In the genomic region with DNA sequence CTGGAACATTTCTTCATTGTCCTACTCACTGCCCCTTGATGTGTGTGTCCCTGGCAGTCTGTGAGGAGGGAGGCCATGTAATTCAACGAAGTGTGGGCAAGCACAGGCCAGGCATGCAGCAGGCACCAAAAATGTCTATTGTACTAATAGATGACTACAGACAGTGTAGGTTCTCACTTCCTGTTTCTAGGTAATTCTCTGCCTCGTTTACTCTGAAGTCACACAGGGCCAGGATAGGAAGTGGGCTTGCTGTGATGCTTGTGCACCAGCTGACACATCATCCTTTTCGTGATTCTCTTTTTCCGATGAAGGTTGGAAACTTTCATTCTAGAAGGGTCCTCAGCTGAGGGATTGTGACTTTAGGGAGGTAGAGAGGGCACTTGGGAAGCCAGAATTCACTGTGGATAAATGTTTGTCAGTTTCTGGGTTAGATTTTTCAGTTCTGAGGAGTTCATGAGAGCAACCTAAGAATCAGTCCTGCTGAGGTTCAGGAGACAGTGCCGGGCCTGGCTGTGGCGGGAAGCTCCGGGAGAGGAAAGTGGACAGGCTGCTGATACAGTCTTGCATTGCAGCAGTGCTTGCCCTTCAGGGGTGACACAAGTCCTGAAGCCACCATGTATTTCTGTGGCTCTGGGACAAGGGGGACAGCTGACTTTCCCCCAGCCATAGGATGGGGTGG, we compare ENCODE assay signal across 8 cellular contexts. TPM values are rescaled to one million over a fixed set of nuclear protein-coding genes. Genes with fewer than 3 reads are reported as not detected.
DNase-seq lines count a peak whose midpoint lies in the region; ATAC-seq and TF ChIP-seq lines count a peak whose summit lies in the region.

No MANE protein-coding gene starts in this region.

- no peak overlapping the region for H4K5ac ChIP-seq in mesendoderm (ENCODE audit: low read length)

- ATAC-seq in GM19372 (IDR thresholded peaks at IDR 0.05; ENCODE audit: low read depth, unreplicated experiment) (peak; percentile 89), HG03159 (IDR thresholded peaks at IDR 0.05; ENCODE audit: unreplicated experiment) (peak; percentile 83), left lobe of liver (no peak)

- H3K9ac ChIP-seq in mesendoderm (ENCODE audit: low read length): no peak overlapping the region

- no peaks in the 10 kb centered on the region for H3K9me3 ChIP-seq in transverse colon

- no peak overlapping the region for H2BK5ac ChIP-seq in mesendoderm (ENCODE audit: low read length)

- H4K8ac ChIP-seq in mesendoderm (ENCODE audit: low read depth, low read length): no peak overlapping the region

- H3K18ac ChIP-seq in mesendoderm (ENCODE audit: low read length): no peak overlapping the region

- no peak overlapping the region for H3K4me2 ChIP-seq in mesendoderm (ENCODE audit: low read length)

- in situ Hi-C loops in transverse colon (cut with MboI; ENCODE audit: low pct_ligation_motif_present in 1 of 4, low pct_unique_long_range_greater_than_20kb in 1 of 4, low sequenced_read_pairs in 3 of 4): loop anchor here in 2 of 4 donors (10.0 to 25.0 kb wide), 2 partner anchors 111 to 119 kb away; no protein-coding TSS in a partner anchor

- H3K4me3 ChIP-seq in mesendoderm (ENCODE audit: low read length): no peak overlapping the region
- H3K4me3 ChIP-seq in transverse colon: no peak overlapping the region

- no peaks in the 10 kb centered on the region for H3K4me1 ChIP-seq in mesendoderm (ENCODE audit: control insufficient read depth, low read depth, low read length)
- peaks cover 0 to 11% (median 6%) of the 10 kb centered on the region in 4 donors for H3K4me1 ChIP-seq in transverse colon

- H2AK5ac ChIP-seq in mesendoderm (ENCODE audit: low read length): no peak overlapping the region

- intact Hi-C loops in transverse colon (cut with DNase I; ENCODE audit: low total_unique reads): no loop called here

- H3K23ac ChIP-seq in mesendoderm (ENCODE audit: low read length): no peak overlapping the region

- no peak for TF ChIP-seq EP300 in transverse colon (IDR thresholded peaks at IDR 0.05; ENCODE audit: low read depth)

- H3K79me1 ChIP-seq in mesendoderm (ENCODE audit: low read length): no peaks in the 10 kb centered on the region

- TF ChIP-seq POLR2A in transverse colon (IDR thresholded peaks at IDR 0.05): no peak

- no peak overlapping the region for H2BK15ac ChIP-seq in mesendoderm (replicated peaks; ENCODE audit: low read depth)

- TF ChIP-seq CTCF in transverse colon (IDR thresholded peaks at IDR 0.05): no peak

- no peaks in the 10 kb centered on the region for H3K79me2 ChIP-seq in mesendoderm (ENCODE audit: control insufficient read depth, insufficient read depth, low read length)

- H3K27me3 ChIP-seq in mesendoderm (ENCODE audit: insufficient read depth, low read length, poor library complexity) (peaks cover 3% of the 10 kb centered on the region), transverse colon (no peaks in the 10 kb centered on the region)

- no CpG with 5 or more reads among the region's 7 CpGs for WGBS in mesendoderm (ENCODE audit: extremely low coverage, insufficient coverage, low lambda C conversion rate)
- WGBS in transverse colon (ENCODE audit: low coverage in 1 of 2), 2 donors: 67 to 83% methylated on average over 1 to 7 of the region's 7 CpGs

- peak overlapping the region; percentile 19 for H3K56ac ChIP-seq in mesendoderm (ENCODE audit: low read length)

- peak; percentile 42 for DNase-seq in activated CD4-positive, CD25-positive, alpha-beta regulatory T cell treated with anti-CD3 and anti-CD28 coated beads, Interleukin-2, amount 50 U/mL, for 16 hours (ENCODE audit: low read depth, low spot score)
- DNase-seq in mesendoderm: no peak
- no peak for DNase-seq in Ammon's horn (ENCODE audit: low spot score)
- DNase-seq in transverse colon: no peak
- DNase-seq in left lobe of liver (ENCODE audit: low spot score): no peak
- DNase-seq in NCI-H146 treated with DMSO at 0.1 percent for 48 hours (lab: John Stamatoyannopoulos, UW; ENCODE audit: unreplicated experiment): no peak

- no peak overlapping the region for H3K27ac ChIP-seq in mesendoderm (ENCODE audit: low read depth, low read length)
- peak overlapping the region in 1 of 4 donors; percentile 15 for H3K27ac ChIP-seq in transverse colon

- H2BK120ac ChIP-seq in mesendoderm (ENCODE audit: low read depth, low read length): no peak overlapping the region

- no peak overlapping the region for H3K4ac ChIP-seq in mesendoderm (ENCODE audit: low read depth, low read length)

- H3K36me3 ChIP-seq in mesendoderm (ENCODE audit: control insufficient read depth, insufficient read depth, low read length) (no peaks in the 10 kb centered on the region), transverse colon (no peaks in the 10 kb centered on the region)

RNA-seq across cellular contexts. Expression of a gene that starts 4.3 kb away (rescaled TPM):
- 2.3 TPM for polyA plus RNA-seq in mesendoderm (2013, experiment 1 of 2)
- polyA plus RNA-seq in mesendoderm (2013, experiment 2 of 2): 2.0 TPM
- total RNA-seq in transverse colon: 10 to 100 TPM in 3 of 4 donors, 1 to 10 TPM in 1; 9.7 to 63.1 (median 14.4) TPM
- 12.5 TPM for total RNA-seq in left lobe of liver
